8 cellular contexts compared by ENCODE assay signal in the genomic region with DNA sequence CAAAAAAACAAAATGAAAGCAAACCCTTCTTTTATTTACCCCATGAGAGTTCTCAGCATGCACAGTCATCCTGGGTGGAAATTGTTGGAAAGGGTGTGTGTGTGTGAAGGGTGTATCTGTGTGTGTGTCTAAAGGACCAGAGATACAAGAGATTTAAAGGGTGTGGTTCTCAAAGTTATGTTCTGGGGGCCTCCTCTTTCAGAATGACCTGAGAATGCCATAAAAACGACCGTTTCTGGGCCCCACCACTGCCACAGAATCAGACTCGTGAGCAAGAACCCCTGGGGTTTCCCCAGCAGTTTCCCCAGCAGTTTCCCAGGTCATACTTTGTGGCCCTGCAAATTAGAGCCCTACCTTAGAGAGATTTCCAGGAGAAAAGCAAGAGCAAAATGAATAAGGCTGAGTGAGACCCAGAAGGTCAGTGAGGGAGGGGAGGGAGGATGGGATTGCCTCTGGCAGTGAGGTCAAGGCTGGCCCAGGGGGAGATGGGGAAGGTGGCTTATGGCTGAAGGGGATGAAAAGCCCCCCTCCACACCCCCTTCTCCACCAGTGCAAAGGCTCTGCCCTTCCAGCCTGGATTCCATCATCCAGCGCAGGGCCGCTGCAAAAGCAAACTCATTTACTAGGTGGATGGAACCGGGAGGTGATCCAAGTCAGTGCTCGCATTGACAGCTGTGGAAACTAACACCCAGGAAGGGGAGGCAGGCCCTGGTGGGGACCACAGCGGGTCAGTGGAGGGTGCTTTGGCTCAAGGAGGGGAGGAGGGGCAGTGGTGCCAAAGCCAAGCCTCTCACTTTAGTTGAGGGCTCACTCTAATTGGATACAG. TPM values are rescaled to one million over a fixed set of nuclear protein-coding genes. Genes with fewer than 3 reads are reported as not detected.
DNase-seq lines count a peak whose midpoint lies in the region; ATAC-seq, FAIRE-seq and TF ChIP-seq lines count a peak whose summit lies in the region.

No MANE protein-coding gene starts in this region.

- no peaks in the 10 kb centered on the region for H3K36me3 ChIP-seq in WERI-Rb-1

- TF ChIP-seq POLR2A in GM18505 (IDR thresholded peaks at IDR 0.05; ENCODE audit: borderline replicate concordance, extremely low read depth, insufficient read depth, insufficient read length), result no peak

- H3K36me3 Mint-ChIP-seq in HFFc6 (ENCODE audit: low read depth), result peaks cover 7% of the 10 kb centered on the region

- H3K27ac ChIP-seq in WERI-Rb-1, result no peak overlapping the region

- no peaks in the 10 kb centered on the region for H3K27me3 ChIP-seq in WERI-Rb-1 (ENCODE audit: insufficient read depth, low read depth, severe bottlenecking)

- H3K9me3 Mint-ChIP-seq in HFFc6, result no peaks in the 10 kb centered on the region

- H3K27ac Mint-ChIP-seq in HFFc6, result peak overlapping the region; percentile 95

- peak overlapping the region; percentile 78 for H3K4me3 Mint-ChIP-seq in HFFc6

- TF ChIP-seq CTCF in HFFc6 (IDR thresholded peaks at IDR 0.05) (no peak), WERI-Rb-1 (IDR thresholded peaks at IDR 0.05; ENCODE audit: low read depth, low read length) (no peak)

- no peak overlapping the region for H3K4me3 ChIP-seq in WERI-Rb-1 (ENCODE audit: low read depth, low read length)

- H3K27me3 Mint-ChIP-seq in HFFc6 (ENCODE audit: insufficient read depth), result peaks cover 3% of the 10 kb centered on the region

- DNase-seq in HFFc6 (peak; percentile 64), non-pigmented ciliary epithelial cell (ENCODE audit: low read depth) (peak; percentile 15), WERI-Rb-1 (no peak), iPS-NIHi7 (ENCODE audit: extremely low spot score) (no peak), urothelium cell line (ENCODE audit: low spot score) (no peak)
- peak; percentile 29 to 31 for DNase-seq in activated CD4-positive, alpha-beta T cell treated with anti-CD3 and anti-CD28 coated beads, Interleukin-2, amount 50 U/mL, for 48 hours
- no peak for DNase-seq in activated naive CD4-positive, alpha-beta T cell treated with anti-CD3 and anti-CD28 coated beads, Interleukin-2, amount 50 U/mL, for 16 hours

- FAIRE-seq in urothelium cell line (lab: Jason Lieb, UNC), result no peak

- H3K9me3 ChIP-seq in WERI-Rb-1 (ENCODE audit: severe bottlenecking), result no peaks in the 10 kb centered on the region

- peaks cover 31% of the 10 kb centered on the region for H3K4me1 Mint-ChIP-seq in HFFc6 (ENCODE audit: low read depth)

- ATAC-seq in GM18505 (IDR thresholded peaks at IDR 0.05; ENCODE audit: unreplicated experiment), result peak; percentile 55

RNA-seq across cellular contexts. Expression of gene PYROXD2, which starts 10.2 kb away (rescaled TPM):
- total RNA-seq in HFFc6 (2021; fragmentation: NEBNext Ultra II Directional; extraction: Animal tissue kit (Norgen Biotek cat#: 25700)), result 10 to 100 TPM in 1 of 6 experiments, 1 to 10 TPM in 5; 7.6 to 10.3 (median 8.9) TPM

RNA-seq across cellular contexts. Expression of gene HPS1, which starts 42.0 kb away (rescaled TPM):
- 10 to 100 TPM; 49.1 to 55.9 (median 52.8) TPM for total RNA-seq in HFFc6 (2021; fragmentation: NEBNext Ultra II Directional; extraction: Animal tissue kit (Norgen Biotek cat#: 25700))

Comparison
In these comparisons a context has a peak if more than half of its experiments do, and no peak if none do; other contexts are left out.
1. DNase-seq: peak in HFFc6 (single experiment), activated CD4-positive, alpha-beta T cell treated with anti-CD3 and anti-CD28 coated beads, Interleukin-2, amount 50 U/mL, for 48 hours (2 of 2) and non-pigmented ciliary epithelial cell (single experiment); none in WERI-Rb-1 (single experiment), iPS-NIHi7 (single experiment), activated naive CD4-positive, alpha-beta T cell treated with anti-CD3 and anti-CD28 coated beads, Interleukin-2, amount 50 U/mL, for 16 hours (single experiment) and urothelium cell line (single experiment).